8 cellular contexts compared by ENCODE assay signal in genomic region chr2:39227628-39228412, GRCh38. TPM values are rescaled to one million over a fixed set of nuclear protein-coding genes. Genes with fewer than 3 reads are reported as not detected.
DNase-seq lines count a peak whose midpoint lies in the region; ATAC-seq and TF ChIP-seq lines count a peak whose summit lies in the region.

No MANE protein-coding gene starts in this region.

- TF ChIP-seq POLR2A in breast epithelium (IDR thresholded peaks at IDR 0.05), result no peak

- H3K4me3 Mint-ChIP-seq in immature natural killer cell, result peak overlapping the region; percentile 63 to 88 (median 81)

- peaks cover 0 to 2% (median 0%) of the 10 kb centered on the region in 3 donors for H3K27me3 Mint-ChIP-seq in immature natural killer cell (ENCODE audit: low read depth in 3 of 3)

- no peaks in the 10 kb centered on the region for H3K36me3 Mint-ChIP-seq in immature natural killer cell

- H3K4me1 ChIP-seq in breast epithelium, result no peaks in the 10 kb centered on the region

- no peaks in the 10 kb centered on the region for H3K9me3 ChIP-seq in breast epithelium

- TF ChIP-seq CTCF in WI38 (IDR thresholded peaks at IDR 0.05; ENCODE audit: low read depth, low read length) (peak; percentile 68), breast epithelium (IDR thresholded peaks at IDR 0.05) (peak; percentile 70 to 81 (median 81))

- no peaks in the 10 kb centered on the region for H3K9me3 Mint-ChIP-seq in immature natural killer cell

- H3K36me3 ChIP-seq in breast epithelium, result no peaks in the 10 kb centered on the region

- ATAC-seq in HG03039 (IDR thresholded peaks at IDR 0.05; ENCODE audit: unreplicated experiment), result peak; percentile 74

- H3K27me3 ChIP-seq in breast epithelium, result no peaks in the 10 kb centered on the region

- DNase-seq in SIG-M5 treated with dmso at 0.1 percent for 504 hours (lab: John Stamatoyannopoulos, UW; ENCODE audit: unreplicated experiment), result peak; percentile 75
- DNase-seq in SIG-M5 (lab: John Stamatoyannopoulos, UW), result no peak
- DNase-seq in NCI-H2107 treated with DMSO at 0.1 percent for 48 hours (lab: John Stamatoyannopoulos, UW; ENCODE audit: unreplicated experiment), result peak; percentile 41
- DNase-seq in breast epithelium (ENCODE audit: low spot score in 2 of 2), result peak; percentile 45 to 75
- DNase-seq in immature natural killer cell, result peak; percentile 64 to 76 (median 73)
- peak; percentile 54 to 77 (median 63) for DNase-seq in stimulated activated CD4-positive, alpha-beta T cell treated with anti-CD3 and anti-CD28 coated beads, Interleukin-12 subunit alpha, Interleukin-12 subunit beta, amount 100 ng/mL, for 48 hours (ENCODE audit: low read depth in 2 of 3, low spot score in 1 of 3)

- H3K4me1 Mint-ChIP-seq in immature natural killer cell, result peaks cover 16 to 25% of the 10 kb centered on the region in 2 donors

- H3K4me3 ChIP-seq in WI38 (ENCODE audit: low read depth, low read length), result no peak overlapping the region
- H3K4me3 ChIP-seq in breast epithelium, result no peak overlapping the region

- intact Hi-C loops in breast epithelium (cut with DNase I; ENCODE audit: low total_unique reads), result no loop called here

- H3K27ac Mint-ChIP-seq in immature natural killer cell, result peak overlapping the region; percentile 26 to 70 (median 54)

- no peak overlapping the region for H3K27ac ChIP-seq in breast epithelium

RNA-seq across cellular contexts. Expression of gene CDKL4, which starts 15.9 kb away (rescaled TPM):
- 1 to 10 TPM in 1 of 3 donors, under 1 TPM in 1, not detected in 1; 0.33 to 2.6 TPM for total RNA-seq in breast epithelium
- polyA plus RNA-seq in immature natural killer cell, result not detected
